ENCODE assay signal across 6 cellular contexts in genomic region chr2:39146022-39146421, GRCh38.
"Had no signal": no experiment of that assay in that cellular context is flagged by ENCODE, and none has a peak within 500 bp of the region (broad histone marks: within the 10 kb centered on the region; RNA-seq: fewer than 3 reads in every experiment).

No MANE protein-coding gene starts in this region.

- ATAC-seq: GM23338, HCT116 had no signal

- H3K4me2 ChIP-seq: GM23338 had no signal

- H3K4me3 ChIP-seq: GM23338, HAP-1 had no signal

- DNase-seq: HFFc6, IMR-90, KBM-7 had no signal

- H2AFZ ChIP-seq: GM23338 had no signal

- H3K36me3 ChIP-seq: HAP-1 had no signal

- H3K9me3 ChIP-seq: HAP-1 had no signal
